ENCODE assay signal across 26 cellular contexts in genomic region chr11:112057170-112057569, GRCh38. TPM values are rescaled to one million over a fixed set of nuclear protein-coding genes. Genes with fewer than 3 reads are reported as not detected.
DNase-seq lines count a peak whose midpoint lies in the region; ATAC-seq, FAIRE-seq and TF ChIP-seq lines count a peak whose summit lies in the region.
"Had no signal": no experiment of that assay in that cellular context is flagged by ENCODE, and none has a peak within 500 bp of the region (broad histone marks: within the 10 kb centered on the region; RNA-seq: fewer than 3 reads in every experiment).

No MANE protein-coding gene starts in this region.

- no peaks in the 10 kb centered on the region for H3K27me3 Mint-ChIP-seq in activated T-cell treated with anti-CD3 and anti-CD28 coated beads, Interleukin-2, amount 50 U/mL, for 72 hours (ENCODE audit: low read depth)
- H3K27me3 Mint-ChIP-seq in activated T-helper 2 cell treated with anti-CD3 and anti-CD28 coated beads, Interferon-gamma antibody, Interleukin-2, Interleukin-4, amounts not matched to agents 10 μg/mL and 5 μg/mL and 100 μg/mL, durations not matched to agents 14 hours and 24 hours and 36 hours (ENCODE audit: low read depth) = no peaks in the 10 kb centered on the region
- no peaks in the 10 kb centered on the region for H3K27me3 Mint-ChIP-seq in HFFc6 (ENCODE audit: insufficient read depth)

- H3K9ac ChIP-seq in HCT116 (ENCODE audit: low read length) = no peak overlapping the region

- ATAC-seq in activated T-cell treated with anti-CD3 and anti-CD28 coated beads, Interleukin-2, amount 50 U/mL, for 72 hours (replicated peaks in 1 of 2) = peak; percentile 96 to 97
- ATAC-seq in HCT116 = no peak

- BruUV-seq in HCT116 (replicated peaks; lab: Mats Ljungman, UMichigan) = TSS peak; percentile 29

- no peaks in the 10 kb centered on the region for H3K4me1 ChIP-seq in HCT116 (ENCODE audit: control insufficient read depth in 1 of 2, insufficient read depth in 2 of 2, low read length in 2 of 2)
- H3K4me1 ChIP-seq: HAP-1, sigmoid colon, testis, vagina had no signal

- H3K4me3 ChIP-seq in HCT116 (replicated peaks in 1 of 2; ENCODE audit: low read depth in 1 of 2, low read length in 2 of 2) = no peak overlapping the region
- H3K4me3 ChIP-seq: HAP-1, left ventricle myocardium inferior, sigmoid colon, SK-N-MC, testis, vagina had no signal

- intact Hi-C loops in HCT116 (cut with micrococcal nuclease) = no loop called here
- intact Hi-C loops in activated T-helper 2 cell treated with anti-CD3 and anti-CD28 coated beads, Interferon-gamma antibody, Interleukin-2, Interleukin-4, amounts not matched to agents 10 μg/mL and 5 μg/mL and 100 μg/mL, durations not matched to agents 14 hours and 24 hours and 36 hours (cut with micrococcal nuclease) = loop anchor here (1.0 to 2.0 kb wide), 4 partner anchors 18 to 32 kb away; partner anchors contain the start of genes DLAT, NKAPD1, PIH1D2 and SDHD

- no peak for TF ChIP-seq CTCF in HCT116 (IDR thresholded peaks at IDR 0.05 in 2 of 3, conservative IDR thresholded peaks at IDR 0.05 in 1 of 3; ENCODE audit: borderline replicate concordance in 1 of 3, insufficient read depth in 1 of 3, low read depth in 2 of 3, low read length in 2 of 3)
- no peak for TF ChIP-seq CTCF in HFFc6 (IDR thresholded peaks at IDR 0.05)

- H3K4me2 ChIP-seq in HCT116 (ENCODE audit: low read length) = no peak overlapping the region

- H3K9me3 ChIP-seq in HCT116 (ENCODE audit: control insufficient read depth in 1 of 2, insufficient read depth in 1 of 2, low read depth in 1 of 2, low read length in 2 of 2) = no peaks in the 10 kb centered on the region
- H3K9me3 ChIP-seq: HAP-1, left ventricle myocardium inferior, sigmoid colon, testis, vagina had no signal

- RAD21 ChIA-PET in HCT116 (lab: Charles Lee; ENCODE audit: low non-redundant PET in 1 of 2, low total read pairs in 2 of 2, uncharacterized antibody in 2 of 2, unreplicated experiment in 2 of 2) = no interaction called here

- FAIRE-seq in frontal cortex (lab: Jason Lieb, UNC) = no peak

- H4K20me1 ChIP-seq in HCT116 (ENCODE audit: insufficient read depth) = no peaks in the 10 kb centered on the region

- no peak for TF ChIP-seq POLR2A in HCT116 (IDR thresholded peaks at IDR 0.05; ENCODE audit: borderline replicate concordance, extremely low read depth, insufficient read depth, insufficient read length)

- H3K27ac ChIP-seq in HCT116 (ENCODE audit: low read depth, low read length) = no peak overlapping the region
- H3K27ac ChIP-seq: C4-2B, left ventricle myocardium inferior, RWPE1, sigmoid colon, SK-N-MC, testis, vagina, VCaP had no signal

- CTCF ChIA-PET in HCT116 (lab: Charles Lee) = no interaction called here

- H3K4me1 Mint-ChIP-seq in activated T-cell treated with anti-CD3 and anti-CD28 coated beads, Interleukin-2, amount 50 U/mL, for 72 hours (ENCODE audit: low read depth) = peaks cover 20% of the 10 kb centered on the region
- peaks cover 21% of the 10 kb centered on the region for H3K4me1 Mint-ChIP-seq in activated T-helper 2 cell treated with anti-CD3 and anti-CD28 coated beads, Interferon-gamma antibody, Interleukin-2, Interleukin-4, amounts not matched to agents 10 μg/mL and 5 μg/mL and 100 μg/mL, durations not matched to agents 14 hours and 24 hours and 36 hours (ENCODE audit: low read depth)
- H3K4me1 Mint-ChIP-seq in HFFc6 (ENCODE audit: low read depth) = no peaks in the 10 kb centered on the region
- H3K4me1 Mint-ChIP-seq: immature natural killer cell had no signal

- H2AFZ ChIP-seq in HCT116 (ENCODE audit: low read depth, low read length, poor library complexity, severe bottlenecking) = no peak overlapping the region

- H3K4me3 Mint-ChIP-seq in activated T-cell treated with anti-CD3 and anti-CD28 coated beads, Interleukin-2, amount 50 U/mL, for 72 hours = peak overlapping the region; percentile 29 to 65
- H3K4me3 Mint-ChIP-seq in activated T-helper 2 cell treated with anti-CD3 and anti-CD28 coated beads, Interferon-gamma antibody, Interleukin-2, Interleukin-4, amounts not matched to agents 10 μg/mL and 5 μg/mL and 100 μg/mL, durations not matched to agents 14 hours and 24 hours and 36 hours (ENCODE audit: low read depth) = peak overlapping the region; percentile 11
- no peak overlapping the region for H3K4me3 Mint-ChIP-seq in HFFc6
- H3K4me3 Mint-ChIP-seq: immature natural killer cell had no signal

- no peaks in the 10 kb centered on the region for H3K27me3 ChIP-seq in HCT116 (ENCODE audit: insufficient read depth, low read length)
- H3K27me3 ChIP-seq: sigmoid colon, testis, vagina had no signal

- DNase-seq in activated T-cell treated with anti-CD3 and anti-CD28 coated beads, Interleukin-2, amount 50 U/mL, for 72 hours = peak; percentile 20 to 24
- DNase-seq in activated T-cell treated with anti-CD3 and anti-CD28 coated beads for 4 hours = no peak
- DNase-seq in HCT116 (ENCODE audit: low read depth, low spot score) = no peak
- DNase-seq in activated T-helper 2 cell treated with anti-CD3 and anti-CD28 coated beads, Interferon-gamma antibody, Interleukin-2, Interleukin-4, amounts not matched to agents 10 μg/mL and 5 μg/mL and 100 μg/mL, durations not matched to agents 14 hours and 24 hours and 36 hours (ENCODE audit: low spot score) = no peak
- DNase-seq in renal cortical epithelial cell (ENCODE audit: low read depth) = peak; percentile 76
- DNase-seq in frontal cortex (ENCODE audit: low spot score in 2 of 2) = no peak
- no peak for DNase-seq in NCI-H526 treated with DMSO at 0.1 percent for 48 hours (lab: John Stamatoyannopoulos, UW)
- DNase-seq in HFFc6 = no peak
- DNase-seq: activated naive CD4-positive, alpha-beta T cell treated with anti-CD3 and anti-CD28 coated beads, Interleukin-2, amount 50 U/mL, for 16 hours; effector CD4-positive, alpha-beta T cell; immature natural killer cell; IMR-90; left ventricle myocardium inferior; midbrain; NCI-H1417; NCI-H524; posterior cingulate gyrus; sigmoid colon; stimulated activated CD4-positive, alpha-beta T cell treated with anti-CD3 and anti-CD28 coated beads, Interleukin-15, amount 100 ng/mL, for 24 hours; testis had no signal

- peaks cover 30 to 36% of the 10 kb centered on the region in 2 experiments for H3K36me3 ChIP-seq in HCT116 (ENCODE audit: control insufficient read depth in 1 of 2, insufficient read depth in 2 of 2, low read length in 2 of 2)

- H3K27ac Mint-ChIP-seq in activated T-cell treated with anti-CD3 and anti-CD28 coated beads, Interleukin-2, amount 50 U/mL, for 72 hours = peak overlapping the region; percentile 85
- peak overlapping the region; percentile 80 for H3K27ac Mint-ChIP-seq in activated T-helper 2 cell treated with anti-CD3 and anti-CD28 coated beads, Interferon-gamma antibody, Interleukin-2, Interleukin-4, amounts not matched to agents 10 μg/mL and 5 μg/mL and 100 μg/mL, durations not matched to agents 14 hours and 24 hours and 36 hours
- no peak overlapping the region for H3K27ac Mint-ChIP-seq in HFFc6

- H3K9me2 ChIP-seq in HCT116 (ENCODE audit: insufficient read depth) = no peaks in the 10 kb centered on the region

- POLR2A ChIA-PET in HCT116 (lab: Charles Lee) = no interaction called here

- H3K9me3 Mint-ChIP-seq in activated T-cell treated with anti-CD3 and anti-CD28 coated beads, Interleukin-2, amount 50 U/mL, for 72 hours = no peaks in the 10 kb centered on the region
- no peaks in the 10 kb centered on the region for H3K9me3 Mint-ChIP-seq in activated T-helper 2 cell treated with anti-CD3 and anti-CD28 coated beads, Interferon-gamma antibody, Interleukin-2, Interleukin-4, amounts not matched to agents 10 μg/mL and 5 μg/mL and 100 μg/mL, durations not matched to agents 14 hours and 24 hours and 36 hours
- H3K9me3 Mint-ChIP-seq in HFFc6 = no peaks in the 10 kb centered on the region
- H3K9me3 Mint-ChIP-seq: immature natural killer cell had no signal

- no peaks in the 10 kb centered on the region; the same call in 1 of the 2 replicates for H3K79me2 ChIP-seq in HCT116 (ENCODE audit: insufficient read depth, low read length)

- peaks cover 4 to 25% of the 10 kb centered on the region in 2 donors for H3K36me3 Mint-ChIP-seq in activated T-cell treated with anti-CD3 and anti-CD28 coated beads, Interleukin-2, amount 50 U/mL, for 72 hours (ENCODE audit: insufficient read depth in 2 of 2)
- peaks cover 67% of the 10 kb centered on the region for H3K36me3 Mint-ChIP-seq in activated T-helper 2 cell treated with anti-CD3 and anti-CD28 coated beads, Interferon-gamma antibody, Interleukin-2, Interleukin-4, amounts not matched to agents 10 μg/mL and 5 μg/mL and 100 μg/mL, durations not matched to agents 14 hours and 24 hours and 36 hours (ENCODE audit: low read depth)
- peaks cover 20% of the 10 kb centered on the region for H3K36me3 Mint-ChIP-seq in HFFc6 (ENCODE audit: low read depth)

- TF ChIP-seq RAD21 in HCT116 (IDR thresholded peaks at IDR 0.05; ENCODE audit: low read depth) = no peak

RNA-seq across cellular contexts. Expression of gene PIH1D2, which starts 16.6 kb away (rescaled TPM):
- total RNA-seq in activated T-cell treated with anti-CD3 and anti-CD28 coated beads, Interleukin-2, amount 50 U/mL, for 72 hours = under 1 TPM; 0.36 to 0.39 TPM
- total RNA-seq in HCT116 (2021; ENCODE audit: unreplicated experiment) (1.6 TPM), renal cortical epithelial cell (3.0 and 7.4 TPM in 2 replicates), frontal cortex (2.9 TPM)
- 0.55 and 0.72 TPM in 2 replicates for polyA plus RNA-seq in HCT116 (2012)
- total RNA-seq in activated T-helper 2 cell treated with anti-CD3 and anti-CD28 coated beads, Interferon-gamma antibody, Interleukin-2, Interleukin-4, amounts not matched to agents 10 μg/mL and 5 μg/mL and 100 μg/mL, durations not matched to agents 14 hours and 24 hours and 36 hours = 0.23 and 0.46 TPM in 2 replicates
- total RNA-seq in HFFc6 (2021; fragmentation: NEBNext Ultra II Directional; extraction: Animal tissue kit (Norgen Biotek cat#: 25700)) = 1 to 10 TPM in 4 of 6 experiments, under 1 TPM in 2; 0.59 to 1.5 (median 1.1) TPM
- polyA plus RNA-seq: immature natural killer cell had no signal

RNA-seq across cellular contexts. Expression of gene NKAPD1, which starts 16.9 kb away (rescaled TPM):
- total RNA-seq in activated T-cell treated with anti-CD3 and anti-CD28 coated beads, Interleukin-2, amount 50 U/mL, for 72 hours = 10 to 100 TPM; 23.7 to 28.7 TPM
- total RNA-seq in HCT116 (2021; ENCODE audit: unreplicated experiment) (19.4 TPM), renal cortical epithelial cell (28.5 and 44.0 TPM in 2 replicates), frontal cortex (46.9 TPM)
- polyA plus RNA-seq in HCT116 (2012) = 10.9 and 15.5 TPM in 2 replicates
- 24.6 and 25.0 TPM in 2 replicates for total RNA-seq in activated T-helper 2 cell treated with anti-CD3 and anti-CD28 coated beads, Interferon-gamma antibody, Interleukin-2, Interleukin-4, amounts not matched to agents 10 μg/mL and 5 μg/mL and 100 μg/mL, durations not matched to agents 14 hours and 24 hours and 36 hours
- total RNA-seq in HFFc6 (2021; fragmentation: NEBNext Ultra II Directional; extraction: Animal tissue kit (Norgen Biotek cat#: 25700)) = 10 to 100 TPM; 17.0 to 22.2 (median 19.8) TPM

RNA-seq across cellular contexts. Expression of gene TIMM8B, which starts 29.4 kb away (rescaled TPM):
- 10 to 100 TPM; 24.2 to 34.1 TPM for total RNA-seq in activated T-cell treated with anti-CD3 and anti-CD28 coated beads, Interleukin-2, amount 50 U/mL, for 72 hours
- 62.1 TPM for total RNA-seq in HCT116 (2021; ENCODE audit: unreplicated experiment)
- polyA plus RNA-seq in HCT116 (2012) = 63.5 and 73.7 TPM in 2 replicates
- 72.6 and 77.5 TPM in 2 replicates for total RNA-seq in activated T-helper 2 cell treated with anti-CD3 and anti-CD28 coated beads, Interferon-gamma antibody, Interleukin-2, Interleukin-4, amounts not matched to agents 10 μg/mL and 5 μg/mL and 100 μg/mL, durations not matched to agents 14 hours and 24 hours and 36 hours
- 39.1 and 71.4 TPM in 2 replicates for total RNA-seq in renal cortical epithelial cell
- 51.0 TPM for total RNA-seq in frontal cortex
- total RNA-seq in HFFc6 (2021; fragmentation: NEBNext Ultra II Directional; extraction: Animal tissue kit (Norgen Biotek cat#: 25700)) = 10 to 100 TPM; 54.7 to 78.5 (median 64.2) TPM

RNA-seq across cellular contexts. Expression of gene SDHD, which starts 29.5 kb away (rescaled TPM):
- total RNA-seq in activated T-cell treated with anti-CD3 and anti-CD28 coated beads, Interleukin-2, amount 50 U/mL, for 72 hours = 100 to 1,000 TPM in 1 of 2 donors, 10 to 100 TPM in 1; 96.9 to 135 TPM
- 129 TPM for total RNA-seq in HCT116 (2021; ENCODE audit: unreplicated experiment)
- polyA plus RNA-seq in HCT116 (2012) = 160 and 163 TPM in 2 replicates
- total RNA-seq in activated T-helper 2 cell treated with anti-CD3 and anti-CD28 coated beads, Interferon-gamma antibody, Interleukin-2, Interleukin-4, amounts not matched to agents 10 μg/mL and 5 μg/mL and 100 μg/mL, durations not matched to agents 14 hours and 24 hours and 36 hours = 81.7 and 91.0 TPM in 2 replicates
- 126 and 185 TPM in 2 replicates for total RNA-seq in renal cortical epithelial cell
- total RNA-seq in frontal cortex = 73.8 TPM
- total RNA-seq in HFFc6 (2021; fragmentation: NEBNext Ultra II Directional; extraction: Animal tissue kit (Norgen Biotek cat#: 25700)) = 100 to 1,000 TPM in 1 of 6 experiments, 10 to 100 TPM in 5; 81.8 to 105 (median 91.5) TPM

RNA-seq across cellular contexts. Expression of gene DLAT, which starts 32.0 kb away (rescaled TPM):
- 10 to 100 TPM; 27.2 to 31.6 TPM for total RNA-seq in activated T-cell treated with anti-CD3 and anti-CD28 coated beads, Interleukin-2, amount 50 U/mL, for 72 hours
- total RNA-seq in HCT116 (2021; ENCODE audit: unreplicated experiment) (68.1 TPM), renal cortical epithelial cell (41.0 and 47.9 TPM in 2 replicates), frontal cortex (53.0 TPM)
- polyA plus RNA-seq in HCT116 (2012) = 18.0 and 24.6 TPM in 2 replicates
- 47.2 and 47.3 TPM in 2 replicates for total RNA-seq in activated T-helper 2 cell treated with anti-CD3 and anti-CD28 coated beads, Interferon-gamma antibody, Interleukin-2, Interleukin-4, amounts not matched to agents 10 μg/mL and 5 μg/mL and 100 μg/mL, durations not matched to agents 14 hours and 24 hours and 36 hours
- total RNA-seq in HFFc6 (2021; fragmentation: NEBNext Ultra II Directional; extraction: Animal tissue kit (Norgen Biotek cat#: 25700)) = 10 to 100 TPM; 35.9 to 44.2 (median 42.1) TPM

Comparison
In these comparisons a context has a peak if more than half of its experiments do, and no peak if none do; other contexts are left out.
1. DNase-seq: peak in activated T-cell treated with anti-CD3 and anti-CD28 coated beads, Interleukin-2, amount 50 U/mL, for 72 hours (2 of 2) and renal cortical epithelial cell (single experiment); none in activated T-cell treated with anti-CD3 and anti-CD28 coated beads for 4 hours (single experiment), HCT116 (single experiment), activated T-helper 2 cell treated with anti-CD3 and anti-CD28 coated beads, Interferon-gamma antibody, Interleukin-2, Interleukin-4, amounts not matched to agents 10 μg/mL and 5 μg/mL and 100 μg/mL, durations not matched to agents 14 hours and 24 hours and 36 hours (single experiment), frontal cortex (0 of 2), NCI-H526 treated with DMSO at 0.1 percent for 48 hours (single experiment) and HFFc6 (single experiment).